Comparison of ENCODE assay signal across 12 cellular contexts in genomic region chr12:46187023-46187422, GRCh38.
DNase-seq lines count a peak whose midpoint lies in the region; ATAC-seq and TF ChIP-seq lines count a peak whose summit lies in the region.
"Had no signal": no experiment of that assay in that cellular context is flagged by ENCODE, and none has a peak within 500 bp of the region (broad histone marks: within the 10 kb centered on the region; RNA-seq: fewer than 3 reads in every experiment).

No MANE protein-coding gene starts in this region.

- intact Hi-C loops in Calu3 (cut with micrococcal nuclease; ENCODE audit: unreplicated experiment): no loop called here
- intact Hi-C loops in aorta (cut with DNase I): no loop called here

- no peaks in the 10 kb centered on the region for H3K79me2 ChIP-seq in fibroblast of lung (ENCODE audit: control insufficient read depth, insufficient read depth, low read length)

- no peaks in the 10 kb centered on the region for H3K27me3 ChIP-seq in RWPE2 (ENCODE audit: insufficient read depth, poor library complexity, severe bottlenecking)
- no peaks in the 10 kb centered on the region for H3K27me3 ChIP-seq in fibroblast of lung (ENCODE audit: control insufficient read depth, insufficient read depth, low read length)
- no peaks in the 10 kb centered on the region for H3K27me3 ChIP-seq in rectal smooth muscle tissue (ENCODE audit: control insufficient read depth, insufficient read depth, low read length)
- H3K27me3 ChIP-seq in aorta (ENCODE audit: control insufficient read depth in 1 of 2, insufficient read depth in 2 of 2, low read length in 1 of 2): no peaks in the 10 kb centered on the region

- no peaks in the 10 kb centered on the region for H3K4me1 ChIP-seq in RWPE2 (ENCODE audit: insufficient read depth, poor library complexity, severe bottlenecking)
- H3K4me1 ChIP-seq in fibroblast of lung (ENCODE audit: control insufficient read depth, extremely low read depth, insufficient read depth, low read length): peaks cover 2% of the 10 kb centered on the region
- H3K4me1 ChIP-seq in rectal smooth muscle tissue (ENCODE audit: control insufficient read depth, insufficient read depth, low read length): peaks cover 7% of the 10 kb centered on the region
- H3K4me1 ChIP-seq in aorta (ENCODE audit: control insufficient read depth in 1 of 2, insufficient read depth in 2 of 2, low read length in 2 of 2): peaks cover 0 to 1% of the 10 kb centered on the region in 2 donors

- no TSS peak for BruUV-seq in Calu3 (replicated peaks; lab: Mats Ljungman, UMichigan)

- CTCF ChIA-PET in Calu3 (lab: Charles Lee): no interaction called here

- WGBS in aorta, 2 donors: 29 to 36% methylated on average over 3 of the region's 3 CpGs

- DNase-seq in Calu3: no peak
- DNase-seq in RWPE2 (ENCODE audit: low spot score): no peak
- DNase-seq in fibroblast of lung (ENCODE audit: low read depth in 2 of 2): peak; percentile 92 to 94
- DNase-seq in aorta: no peak
- no peak for DNase-seq in NCI-H187 treated with DMSO at 0.1 percent for 48 hours (lab: John Stamatoyannopoulos, UW)
- no peak for DNase-seq in NAMALWA (ENCODE audit: low spot score)
- DNase-seq: activated CD4-positive, alpha-beta T cell treated with anti-CD3 and anti-CD28 coated beads, Interleukin-2, amount 50 U/mL, for 4 hours; NCI-H2227 treated with DMSO at 0.1 percent for 48 hours; trophoblast cell had no signal

- H3K27ac ChIP-seq in RWPE2 (ENCODE audit: poor library complexity, severe bottlenecking): no peak overlapping the region
- no peak overlapping the region for H3K27ac ChIP-seq in fibroblast of lung (ENCODE audit: insufficient read depth, low read length)
- peak overlapping the region; percentile 12 for H3K27ac ChIP-seq in rectal smooth muscle tissue (ENCODE audit: low read depth, low read length)
- H3K27ac ChIP-seq in aorta (ENCODE audit: low read depth in 1 of 2, low read length in 2 of 2): no peak overlapping the region

- H3K27me3 Mint-ChIP-seq in Calu3 (ENCODE audit: unreplicated experiment): no peaks in the 10 kb centered on the region

- H3K4me3 Mint-ChIP-seq in Calu3 (ENCODE audit: low read depth, unreplicated experiment): no peak overlapping the region

- H3K4me3 ChIP-seq in RWPE2 (ENCODE audit: severe bottlenecking) (no peak overlapping the region), fibroblast of lung (replicated peaks in 1 of 4; ENCODE audit: control extremely low read depth in 1 of 4, insufficient read depth in 1 of 4, low read depth in 3 of 4, low read length in 4 of 4) (no peak overlapping the region), rectal smooth muscle tissue (ENCODE audit: low read length) (no peak overlapping the region), aorta (ENCODE audit: low read length in 2 of 2) (no peak overlapping the region)
- H3K4me3 ChIP-seq: skin epidermis had no signal

- no peaks in the 10 kb centered on the region for H3K4me1 Mint-ChIP-seq in Calu3 (ENCODE audit: low read depth, unreplicated experiment)

- H4K20me1 ChIP-seq in fibroblast of lung (ENCODE audit: control insufficient read depth, extremely low read depth, insufficient read depth, low read length): no peaks in the 10 kb centered on the region

- no peak overlapping the region for H3K4me2 ChIP-seq in fibroblast of lung (ENCODE audit: extremely low read depth, insufficient read depth, low read length)

- peaks cover 36% of the 10 kb centered on the region for H3K36me3 Mint-ChIP-seq in Calu3 (ENCODE audit: insufficient read depth, unreplicated experiment)

- H3K9ac ChIP-seq in fibroblast of lung (ENCODE audit: insufficient read depth, low read length) (no peak overlapping the region), rectal smooth muscle tissue (ENCODE audit: low read length) (no peak overlapping the region)

- no peaks in the 10 kb centered on the region for H3K9me3 Mint-ChIP-seq in Calu3 (ENCODE audit: low read depth, unreplicated experiment)

- peak overlapping the region; percentile 4 for H3K27ac Mint-ChIP-seq in Calu3 (ENCODE audit: unreplicated experiment)

- peaks cover 5% of the 10 kb centered on the region for H3K9me3 ChIP-seq in RWPE2 (ENCODE audit: severe bottlenecking)
- H3K9me3 ChIP-seq in fibroblast of lung (ENCODE audit: control insufficient read depth, insufficient read depth, low read depth, low read length): no peaks in the 10 kb centered on the region
- no peaks in the 10 kb centered on the region for H3K9me3 ChIP-seq in aorta (ENCODE audit: control insufficient read depth, low read length)

- H2AFZ ChIP-seq in fibroblast of lung (ENCODE audit: low read length): no peak overlapping the region

- ATAC-seq in RWPE2 (ENCODE audit: low read depth) (peak; percentile 26; the same call in 2 of the 3 replicates), aorta (ENCODE audit: low FRiP score) (no peak), HG02642 (IDR thresholded peaks at IDR 0.05; ENCODE audit: poor library complexity, unreplicated experiment) (no peak)

- peaks cover 57% of the 10 kb centered on the region for H3K36me3 ChIP-seq in RWPE2 (ENCODE audit: low read depth)
- no peaks in the 10 kb centered on the region for H3K36me3 ChIP-seq in fibroblast of lung (ENCODE audit: control insufficient read depth, insufficient read depth, low read length)
- no peaks in the 10 kb centered on the region for H3K36me3 ChIP-seq in rectal smooth muscle tissue (ENCODE audit: control insufficient read depth, insufficient read depth, low read length)
- H3K36me3 ChIP-seq in aorta (ENCODE audit: control insufficient read depth in 1 of 2, insufficient read depth in 2 of 2, low read length in 1 of 2): peaks cover 0 to 2% of the 10 kb centered on the region in 2 donors

- no peak for TF ChIP-seq CTCF in Calu3 (IDR thresholded peaks at IDR 0.05; ENCODE audit: unreplicated experiment)
- no peak for TF ChIP-seq CTCF in RWPE2 (IDR thresholded peaks at IDR 0.05; ENCODE audit: poor library complexity, severe bottlenecking)
- no peak for TF ChIP-seq CTCF in fibroblast of lung (conservative IDR thresholded peaks at IDR 0.05 in 1 of 2, IDR thresholded peaks at IDR 0.05 in 1 of 2; ENCODE audit: low read depth in 1 of 2, low read length in 2 of 2)

Comparison
In these comparisons a context has a peak if more than half of its experiments do, and no peak if none do; other contexts are left out.
1. DNase-seq: peak in fibroblast of lung (2 of 2); none in Calu3 (single experiment), RWPE2 (single experiment), aorta (0 of 2), NCI-H187 treated with DMSO at 0.1 percent for 48 hours (single experiment) and NAMALWA (single experiment).